1 cellular context compared by ENCODE assay signal in the genomic region with DNA sequence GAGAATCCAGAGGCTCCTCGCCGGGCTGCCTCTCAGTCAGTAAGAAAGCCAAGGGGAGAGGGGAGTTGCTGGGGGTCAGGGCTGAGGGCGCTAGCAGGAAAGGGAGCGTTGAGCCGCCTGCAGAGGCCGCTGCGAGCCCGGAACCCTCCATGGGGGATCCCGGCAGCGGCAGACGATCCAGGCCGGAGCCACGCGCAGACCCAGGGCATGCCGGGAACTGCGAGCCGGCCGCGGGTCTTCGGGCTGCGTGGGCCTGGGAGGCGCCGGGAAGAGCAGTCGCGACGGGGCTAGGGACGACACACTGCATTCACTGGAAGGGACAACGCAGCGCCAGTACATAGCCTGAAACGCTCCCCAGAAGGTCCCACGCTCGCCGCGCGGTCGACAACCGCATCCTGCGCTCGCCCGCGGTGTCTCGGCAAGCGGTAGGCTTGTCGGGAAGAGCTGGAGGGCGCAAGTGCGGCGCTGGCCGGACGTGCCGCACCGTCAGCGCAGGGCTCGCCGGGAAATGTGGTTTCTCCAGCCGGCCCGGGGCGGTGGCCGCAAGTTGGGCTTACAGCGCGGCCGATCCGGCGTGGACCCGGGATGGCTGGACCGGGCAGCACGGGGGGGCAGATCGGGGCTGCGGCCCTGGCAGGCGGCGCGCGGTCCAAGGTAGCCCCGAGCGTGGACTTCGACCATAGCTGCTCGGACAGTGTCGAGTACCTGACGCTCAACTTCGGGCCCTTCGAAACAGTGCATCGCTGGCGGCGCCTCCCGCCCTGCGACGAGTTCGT.
TF ChIP-seq lines count a peak whose summit lies in the region.

Gene LZTR1 (plus strand): TSS at position 511 of the 776 bp plus-strand sequence. CDS start 75 bp downstream, at position 586.

TF ChIP-seq in K562, 482 proteins besides CTCF, POLR2A, EP300 and RAD21 (continued from another document and continues in another):
- TF ChIP-seq ZNF592 (IDR thresholded peaks at IDR 0.05) (no peak), MCM5 (IDR thresholded peaks at IDR 0.05; ENCODE audit: low read depth) (no peak), E2F5 (CRISPR knock-in tag; IDR thresholded peaks at IDR 0.05) (no peak), ZKSCAN3 (CRISPR knock-in tag; IDR thresholded peaks at IDR 0.05) (no peak), TOE1 (IDR thresholded peaks at IDR 0.05; ENCODE audit: borderline replicate concordance) (no peak), TOE1 (CRISPR knock-in tag; IDR thresholded peaks at IDR 0.05; ENCODE audit: borderline replicate concordance, low read depth) (no peak), NFE2 (IDR thresholded peaks at IDR 0.05; ENCODE audit: low read depth) (no peak), NR1H2 (CRISPR knock-in tag; IDR thresholded peaks at IDR 0.05) (no peak), HIVEP1 (CRISPR knock-in tag; IDR thresholded peaks at IDR 0.05) (peak; percentile 98), PBX2 (CRISPR knock-in tag; IDR thresholded peaks at IDR 0.05; ENCODE audit: low read depth) (no peak), PBX2 (tag; conservative IDR thresholded peaks at IDR 0.05; ENCODE audit: low read depth) (no peak), TEAD1 (CRISPR knock-in tag; IDR thresholded peaks at IDR 0.05) (peak in 1 of 2 experiments; percentile 98; a peak in 2 of 4 replicates), PRMT5 (CRISPR knock-in tag; IDR thresholded peaks at IDR 0.05) (no peak), FOXK1 (CRISPR knock-in tag; IDR thresholded peaks at IDR 0.05; ENCODE audit: borderline replicate concordance) (no peak), ZKSCAN1 (IDR thresholded peaks at IDR 0.05; ENCODE audit: low read depth, low read length) (peak; percentile 92), ZNF408 (CRISPR knock-in tag; IDR thresholded peaks at IDR 0.05; ENCODE audit: low read depth) (no peak), MEF2A (IDR thresholded peaks at IDR 0.05; ENCODE audit: control insufficient read depth, low read depth, low read length) (no peak), TBL1XR1 (IDR thresholded peaks at IDR 0.05; ENCODE audit: low read length in 2 of 2) (peak; percentile 50 to 92; a peak in 3 of 4 replicates), ZBTB1 (CRISPR knock-in tag; IDR thresholded peaks at IDR 0.05; ENCODE audit: borderline replicate concordance, low read depth) (no peak), ZSCAN32 (CRISPR knock-in tag; IDR thresholded peaks at IDR 0.05) (peak; percentile 13), PREB (CRISPR knock-in tag; IDR thresholded peaks at IDR 0.05) (no peak), ZNF431 (CRISPR knock-in tag; IDR thresholded peaks at IDR 0.05) (no peak), RNF2 (IDR thresholded peaks at IDR 0.05) (no peak), RBBP5 (IDR thresholded peaks at IDR 0.05; ENCODE audit: borderline replicate concordance, insufficient read depth, low read length, poor library complexity, severe bottlenecking) (peak; percentile 100), ARID2 (IDR thresholded peaks at IDR 0.05) (no peak), HNRNPH1 (optimal IDR thresholded peaks at IDR 0.05; ENCODE audit: low read depth, low read length) (no peak), GTF2A2 (tag; IDR thresholded peaks at IDR 0.05) (peak; percentile 79), BHLHE40 (IDR thresholded peaks at IDR 0.05; ENCODE audit: low read length) (peak; percentile 74), ARID1B (IDR thresholded peaks at IDR 0.05) (no peak), MYNN (IDR thresholded peaks at IDR 0.05) (no peak), MYNN (CRISPR knock-in tag; IDR thresholded peaks at IDR 0.05) (no peak), ZNF75A (CRISPR knock-in tag; IDR thresholded peaks at IDR 0.05) (peak; percentile 85), ZNF354B (CRISPR knock-in tag; IDR thresholded peaks at IDR 0.05) (peak; percentile 79; the same call in 1 of the 2 replicates), TAF9B (IDR thresholded peaks at IDR 0.05; ENCODE audit: partially characterized antibody) (no peak), HDAC8 (tag; IDR thresholded peaks at IDR 0.05) (peak; percentile 99), ZNF197 (CRISPR knock-in tag; IDR thresholded peaks at IDR 0.05; ENCODE audit: low read depth) (no peak), PHTF2 (CRISPR knock-in tag; IDR thresholded peaks at IDR 0.05) (peak; percentile 92; the same call in 1 of the 2 replicates), GTF2E2 (tag; IDR thresholded peaks at IDR 0.05) (no peak), BRF1 (IDR thresholded peaks at IDR 0.05; ENCODE audit: borderline replicate concordance, extremely low read depth, insufficient read length) (no peak), ZBTB26 (CRISPR knock-in tag; IDR thresholded peaks at IDR 0.05) (peak; percentile 98), ZFP1 (CRISPR knock-in tag; IDR thresholded peaks at IDR 0.05) (no peak; the same call in none of the 2 replicates), ARNT (IDR thresholded peaks at IDR 0.05) (no peak), U2AF1 (optimal IDR thresholded peaks at IDR 0.05; ENCODE audit: low read depth, low read length) (no peak)
- TF ChIP-seq, protein P1, sequence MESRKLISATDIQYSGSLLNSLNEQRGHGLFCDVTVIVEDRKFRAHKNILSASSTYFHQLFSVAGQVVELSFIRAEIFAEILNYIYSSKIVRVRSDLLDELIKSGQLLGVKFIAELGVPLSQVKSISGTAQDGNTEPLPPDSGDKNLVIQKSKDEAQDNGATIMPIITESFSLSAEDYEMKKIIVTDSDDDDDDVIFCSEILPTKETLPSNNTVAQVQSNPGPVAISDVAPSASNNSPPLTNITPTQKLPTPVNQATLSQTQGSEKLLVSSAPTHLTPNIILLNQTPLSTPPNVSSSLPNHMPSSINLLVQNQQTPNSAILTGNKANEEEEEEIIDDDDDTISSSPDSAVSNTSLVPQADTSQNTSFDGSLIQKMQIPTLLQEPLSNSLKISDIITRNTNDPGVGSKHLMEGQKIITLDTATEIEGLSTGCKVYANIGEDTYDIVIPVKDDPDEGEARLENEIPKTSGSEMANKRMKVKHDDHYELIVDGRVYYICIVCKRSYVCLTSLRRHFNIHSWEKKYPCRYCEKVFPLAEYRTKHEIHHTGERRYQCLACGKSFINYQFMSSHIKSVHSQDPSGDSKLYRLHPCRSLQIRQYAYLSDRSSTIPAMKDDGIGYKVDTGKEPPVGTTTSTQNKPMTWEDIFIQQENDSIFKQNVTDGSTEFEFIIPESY (CRISPR knock-in tag; IDR thresholded peaks at IDR 0.05), result no peak
- TF ChIP-seq, protein P2, sequence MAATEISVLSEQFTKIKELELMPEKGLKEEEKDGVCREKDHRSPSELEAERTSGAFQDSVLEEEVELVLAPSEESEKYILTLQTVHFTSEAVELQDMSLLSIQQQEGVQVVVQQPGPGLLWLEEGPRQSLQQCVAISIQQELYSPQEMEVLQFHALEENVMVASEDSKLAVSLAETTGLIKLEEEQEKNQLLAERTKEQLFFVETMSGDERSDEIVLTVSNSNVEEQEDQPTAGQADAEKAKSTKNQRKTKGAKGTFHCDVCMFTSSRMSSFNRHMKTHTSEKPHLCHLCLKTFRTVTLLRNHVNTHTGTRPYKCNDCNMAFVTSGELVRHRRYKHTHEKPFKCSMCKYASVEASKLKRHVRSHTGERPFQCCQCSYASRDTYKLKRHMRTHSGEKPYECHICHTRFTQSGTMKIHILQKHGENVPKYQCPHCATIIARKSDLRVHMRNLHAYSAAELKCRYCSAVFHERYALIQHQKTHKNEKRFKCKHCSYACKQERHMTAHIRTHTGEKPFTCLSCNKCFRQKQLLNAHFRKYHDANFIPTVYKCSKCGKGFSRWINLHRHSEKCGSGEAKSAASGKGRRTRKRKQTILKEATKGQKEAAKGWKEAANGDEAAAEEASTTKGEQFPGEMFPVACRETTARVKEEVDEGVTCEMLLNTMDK (IDR thresholded peaks at IDR 0.05; ENCODE audit: borderline replicate concordance, insufficient read depth, low read depth, low read length, poor library complexity, severe bottlenecking), result no peak
- TF ChIP-seq, protein P3, sequence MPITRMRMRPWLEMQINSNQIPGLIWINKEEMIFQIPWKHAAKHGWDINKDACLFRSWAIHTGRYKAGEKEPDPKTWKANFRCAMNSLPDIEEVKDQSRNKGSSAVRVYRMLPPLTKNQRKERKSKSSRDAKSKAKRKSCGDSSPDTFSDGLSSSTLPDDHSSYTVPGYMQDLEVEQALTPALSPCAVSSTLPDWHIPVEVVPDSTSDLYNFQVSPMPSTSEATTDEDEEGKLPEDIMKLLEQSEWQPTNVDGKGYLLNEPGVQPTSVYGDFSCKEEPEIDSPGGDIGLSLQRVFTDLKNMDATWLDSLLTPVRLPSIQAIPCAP (CRISPR knock-in tag; IDR thresholded peaks at IDR 0.05; ENCODE audit: borderline replicate concordance), result no peak
- TF ChIP-seq, protein P4, sequence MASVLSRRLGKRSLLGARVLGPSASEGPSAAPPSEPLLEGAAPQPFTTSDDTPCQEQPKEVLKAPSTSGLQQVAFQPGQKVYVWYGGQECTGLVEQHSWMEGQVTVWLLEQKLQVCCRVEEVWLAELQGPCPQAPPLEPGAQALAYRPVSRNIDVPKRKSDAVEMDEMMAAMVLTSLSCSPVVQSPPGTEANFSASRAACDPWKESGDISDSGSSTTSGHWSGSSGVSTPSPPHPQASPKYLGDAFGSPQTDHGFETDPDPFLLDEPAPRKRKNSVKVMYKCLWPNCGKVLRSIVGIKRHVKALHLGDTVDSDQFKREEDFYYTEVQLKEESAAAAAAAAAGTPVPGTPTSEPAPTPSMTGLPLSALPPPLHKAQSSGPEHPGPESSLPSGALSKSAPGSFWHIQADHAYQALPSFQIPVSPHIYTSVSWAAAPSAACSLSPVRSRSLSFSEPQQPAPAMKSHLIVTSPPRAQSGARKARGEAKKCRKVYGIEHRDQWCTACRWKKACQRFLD (CRISPR knock-in tag; IDR thresholded peaks at IDR 0.05), result no peak
